ENCODE assay signal across 17 cellular contexts in genomic region chr5:171409164-171410136, GRCh38. TPM values are rescaled to one million over a fixed set of nuclear protein-coding genes. Genes with fewer than 3 reads are reported as not detected.
DNase-seq lines count a peak whose midpoint lies in the region; ATAC-seq, FAIRE-seq and TF ChIP-seq lines count a peak whose summit lies in the region.
"Had no signal": no experiment of that assay in that cellular context is flagged by ENCODE, and none has a peak within 500 bp of the region (broad histone marks: within the 10 kb centered on the region; RNA-seq: fewer than 3 reads in every experiment).

No MANE protein-coding gene starts in this region.

- H3F3A ChIP-seq in smooth muscle cell (ENCODE audit: low read depth) = peaks cover 39% of the 10 kb centered on the region

- H3K4me3 Mint-ChIP-seq in type B pancreatic cell = no peak overlapping the region

- H3K36me3 ChIP-seq in left ventricle myocardium inferior (peaks cover 86% of the 10 kb centered on the region), RWPE2 (ENCODE audit: low read depth) (peaks cover 97% of the 10 kb centered on the region), K562 (ENCODE audit: control insufficient read depth, insufficient read depth, low read length) (peaks cover 89% of the 10 kb centered on the region), smooth muscle cell (ENCODE audit: low read depth) (peaks cover 14% of the 10 kb centered on the region)

- peak overlapping the region; percentile 55 for H3K27ac Mint-ChIP-seq in type B pancreatic cell

- H3K27me3 Mint-ChIP-seq in type B pancreatic cell = no peaks in the 10 kb centered on the region

- no peak overlapping the region for H3K4me3 ChIP-seq in left ventricle myocardium inferior
- H3K4me3 ChIP-seq in RWPE2 (ENCODE audit: severe bottlenecking) = no peak overlapping the region
- no peak overlapping the region for H3K4me3 ChIP-seq in K562
- no peak overlapping the region for H3K4me3 ChIP-seq in smooth muscle cell
- H3K4me3 ChIP-seq: heart right ventricle, mucosa of descending colon had no signal

- H3K9me3 Mint-ChIP-seq in type B pancreatic cell = no peaks in the 10 kb centered on the region

- H4K20me1 ChIP-seq in K562 (replicated peaks; ENCODE audit: control insufficient read depth, insufficient read depth, low read length) (peaks cover 31% of the 10 kb centered on the region), smooth muscle cell (ENCODE audit: low read depth) (peaks cover 99% of the 10 kb centered on the region)

- DNase-seq in left ventricle myocardium inferior = no peak
- no peak for DNase-seq in left ventricle myocardium superior
- peak; percentile 11 for DNase-seq in RWPE2 (ENCODE audit: low spot score)
- peak in 1 of 4 experiments; percentile 29 for DNase-seq in K562 (ENCODE audit: extremely low read depth in 1 of 4, low spot score in 3 of 4)
- no peak for DNase-seq in type B pancreatic cell (ENCODE audit: extremely low spot score, unreplicated experiment)
- no peak for DNase-seq in smooth muscle cell (lab: John Stamatoyannopoulos, UW; ENCODE audit: unreplicated experiment)
- DNase-seq: amygdala, BE2C, heart right ventricle, mucosa of descending colon, Right ventricle myocardium superior, substantia nigra had no signal

- H3K27me3 ChIP-seq in left ventricle myocardium inferior (ENCODE audit: low read depth) (no peaks in the 10 kb centered on the region), RWPE2 (ENCODE audit: insufficient read depth, poor library complexity, severe bottlenecking) (no peaks in the 10 kb centered on the region), K562 (ENCODE audit: control insufficient read depth in 2 of 2, insufficient read depth in 2 of 2, low read length in 2 of 2) (no peaks in the 10 kb centered on the region), smooth muscle cell (ENCODE audit: low read depth) (no peaks in the 10 kb centered on the region)
- H3K27me3 ChIP-seq: BE2C, heart right ventricle had no signal

- in situ Hi-C loops in K562 (cut with MboI) = loop anchor here (10.0 kb wide), 1 partner anchor 625 kb away; no protein-coding TSS in a partner anchor

- peak; percentile 64 for TF ChIP-seq POLR2A in K562 (conservative IDR thresholded peaks at IDR 0.05)

- H3K9me3 ChIP-seq in left ventricle myocardium inferior (replicated peaks) (no peaks in the 10 kb centered on the region), RWPE2 (ENCODE audit: severe bottlenecking) (no peaks in the 10 kb centered on the region), K562 (replicated peaks; ENCODE audit: control insufficient read depth, insufficient read depth, low read depth, low read length) (no peaks in the 10 kb centered on the region), smooth muscle cell (replicated peaks; ENCODE audit: low read depth) (no peaks in the 10 kb centered on the region)
- H3K9me3 ChIP-seq: BE2C, heart right ventricle, mucosa of descending colon had no signal

- no peak for FAIRE-seq in K562 (lab: Jason Lieb, UNC)
- FAIRE-seq: colon had no signal

- ATAC-seq in left ventricle myocardium superior (no peak), RWPE2 (ENCODE audit: low read depth) (peak; percentile 2; the same call in 1 of the 3 replicates), K562 (peak; percentile 29), GM18867 (IDR thresholded peaks at IDR 0.05; ENCODE audit: unreplicated experiment) (no peak), HG03025 (IDR thresholded peaks at IDR 0.05; ENCODE audit: low FRiP score, unreplicated experiment) (no peak)
- ATAC-seq: heart right ventricle, mucosa of descending colon had no signal

- no TSS peak for BruUV-seq in K562 (replicated peaks; lab: Mats Ljungman, UMichigan)

- H3K36me3 Mint-ChIP-seq in type B pancreatic cell = peaks cover 60% of the 10 kb centered on the region

- no peak overlapping the region for H3K9ac ChIP-seq in K562 (ENCODE audit: insufficient read depth in 1 of 2, low read depth in 2 of 2, low read length in 2 of 2)
- no peak overlapping the region for H3K9ac ChIP-seq in smooth muscle cell (ENCODE audit: low read depth)

- TF ChIP-seq EP300 in K562 (IDR thresholded peaks at IDR 0.05; ENCODE audit: low read length) = peak; percentile 74; the same call in 1 of the 2 replicates

- H3K27ac ChIP-seq in left ventricle myocardium inferior (replicated peaks) (peak overlapping the region; percentile 12), RWPE2 (ENCODE audit: poor library complexity, severe bottlenecking) (no peak overlapping the region), K562 (ENCODE audit: extremely low read depth, low read depth, low read length) (peak overlapping the region; percentile 54; the same call in 2 of the 3 replicates), smooth muscle cell (ENCODE audit: low read depth) (no peak overlapping the region)

- intact Hi-C loops in left ventricle myocardium inferior (cut with micrococcal nuclease) (loop anchor here (10.0 kb wide), 2 partner anchors 215 to 635 kb away; no protein-coding TSS in a partner anchor), left ventricle myocardium superior (cut with micrococcal nuclease) (no loop called here), K562 (cut with micrococcal nuclease) (loop anchor here (2.0 kb wide), 1 partner anchor 19 kb away; no protein-coding TSS in a partner anchor)

- H2AFZ ChIP-seq in K562 (ENCODE audit: low read depth, low read length) (no peak overlapping the region), smooth muscle cell (ENCODE audit: low read depth) (no peak overlapping the region)

- H3K4me2 ChIP-seq in K562 (ENCODE audit: insufficient read depth, low read length) (no peak overlapping the region), smooth muscle cell (no peak overlapping the region)

- WGBS in K562 (ENCODE audit: insufficient coverage, low coverage, missing lambda C conversion rate) = 74% methylated on average over 8 of the region's 8 CpGs
- 93% methylated on average over 8 of the region's 8 CpGs for WGBS in smooth muscle cell (ENCODE audit: low lambda C conversion rate)

- H3K4me1 ChIP-seq in left ventricle myocardium inferior (peaks cover 46% of the 10 kb centered on the region), RWPE2 (ENCODE audit: insufficient read depth, poor library complexity, severe bottlenecking) (no peaks in the 10 kb centered on the region), K562 (replicated peaks in 1 of 2; ENCODE audit: control insufficient read depth in 2 of 2, insufficient read depth in 2 of 2, low read length in 2 of 2) (peaks cover 0 to 13% of the 10 kb centered on the region in 2 experiments; a peak in 2 of 5 replicates), smooth muscle cell (ENCODE audit: low read depth) (no peaks in the 10 kb centered on the region)

- peaks cover 4% of the 10 kb centered on the region for H3K4me1 Mint-ChIP-seq in type B pancreatic cell (ENCODE audit: unreplicated experiment)

- H3K79me2 ChIP-seq in K562 (ENCODE audit: control insufficient read depth, insufficient read depth, low read length) = peaks cover 55% of the 10 kb centered on the region
- H3K79me2 ChIP-seq in smooth muscle cell (ENCODE audit: low read depth) = peaks cover 57% of the 10 kb centered on the region

- CTCF ChIA-PET in K562 (lab: Yijun Ruan, JAX; ENCODE audit: low intra/inter-chr PET ratio) = no interaction called here

- no peaks in the 10 kb centered on the region for H3K9me1 ChIP-seq in K562 (ENCODE audit: control insufficient read depth, insufficient read depth, low read length)

- POLR2A ChIA-PET in K562 (lab: Yijun Ruan, JAX) = interaction anchor here (0.6 to 1.1 kb wide), 4 partner anchors 10 to 629 kb away, joined by 3 read pairs; no protein-coding TSS in a partner anchor

- TF ChIP-seq RAD21 in K562 (CRISPR knock-in tag; conservative IDR thresholded peaks at IDR 0.05 in 1 of 2, IDR thresholded peaks at IDR 0.05 in 1 of 2) = no peak

- TF ChIP-seq CTCF in left ventricle myocardium inferior (IDR thresholded peaks at IDR 0.05; ENCODE audit: borderline replicate concordance) (no peak), RWPE2 (IDR thresholded peaks at IDR 0.05; ENCODE audit: poor library complexity, severe bottlenecking) (no peak), K562 (IDR thresholded peaks at IDR 0.05 in 2 of 3, conservative IDR thresholded peaks at IDR 0.05 in 1 of 3; ENCODE audit: insufficient read depth in 2 of 3, low read depth in 1 of 3, low read length in 3 of 3) (no peak), type B pancreatic cell (conservative IDR thresholded peaks at IDR 0.05) (no peak), smooth muscle cell (IDR thresholded peaks at IDR 0.05; ENCODE audit: borderline replicate concordance, insufficient read depth, poor library complexity, severe bottlenecking) (no peak)

RNA-seq across cellular contexts. Expression of gene FGF18, which starts 10.0 kb away (rescaled TPM):
- 30.4 TPM for total RNA-seq in left ventricle myocardium inferior
- total RNA-seq in left ventricle myocardium superior = 18.5 TPM
- total RNA-seq in K562 (2011; cell fraction: chromatin; rRNA removed; ENCODE audit: low replicate concordance) = 0.21 TPM in 1 of 2 replicates, not detected in the other
- 0.17 TPM in 1 of 2 replicates, not detected in the other for total RNA-seq in K562 (2011; cell fraction: nucleolus; rRNA removed)
- total RNA-seq in K562 (2011; cell fraction: nucleoplasm; rRNA removed) = not detected in 2 replicates
- 0.05 TPM in 1 of 2 replicates, not detected in the other for total RNA-seq in K562 (2014; rRNA removed)
- not detected in 2 replicates for total RNA-seq in K562 (2014; rRNA removed; fragmentation: Illumina TruSeq; extraction: Trizol)
- total RNA-seq in K562 (2015; rRNA removed; fragmentation: Illumina TruSeq; extraction: Trizol) = not detected in 2 replicates
- 0.18 TPM in 1 of 2 replicates, not detected in the other for total RNA-seq in K562 (2021)
- not detected in 2 replicates for polyA plus RNA-seq in K562 (2011; rRNA removed)
- 0.06 TPM in 1 of 2 replicates, not detected in the other for polyA plus RNA-seq in K562 (2011; cell fraction: cytosol; rRNA removed)
- polyA plus RNA-seq in K562 (2011; cell fraction: nucleus; rRNA removed) = 0.11 and 0.22 TPM in 2 replicates
- polyA plus RNA-seq in K562 (2012) = 0.04 and 0.05 TPM in 2 replicates
- polyA plus RNA-seq in K562 (2014; fragmentation: Illumina TruSeq; extraction: Trizol) = not detected in 2 replicates
- polyA plus RNA-seq in K562 (2014; fragmentation: Nextera tagmentation; extraction: Ambion mirVana) = not detected
- polyA plus RNA-seq in K562 (2014; rRNA removed) = 0.11 TPM in 1 of 2 replicates, not detected in the other
- not detected in 2 replicates for polyA minus RNA-seq in K562 (2011; rRNA and poly(A)+ RNA removed)
- not detected in 2 replicates for polyA minus RNA-seq in K562 (2011; cell fraction: cytosol; rRNA and poly(A)+ RNA removed)
- polyA minus RNA-seq in K562 (2011; cell fraction: nucleus; rRNA and poly(A)+ RNA removed) = 0.13 and 0.22 TPM in 2 replicates
- 1.7 and 3.2 TPM in 2 replicates for total RNA-seq in type B pancreatic cell (ENCODE audit: low replicate concordance)
- not detected in 2 replicates for total RNA-seq in smooth muscle cell
- polyA plus RNA-seq in smooth muscle cell = 0.21 TPM in 1 of 2 replicates, not detected in the other
- total RNA-seq: kidney epithelial cell, M059J had no signal

RNA-seq across cellular contexts. Expression of gene NPM1, which starts 21.8 kb away (rescaled TPM):
- total RNA-seq in left ventricle myocardium inferior = 389 TPM
- 420 TPM for total RNA-seq in left ventricle myocardium superior
- total RNA-seq in K562 (2011; cell fraction: chromatin; rRNA removed; ENCODE audit: low replicate concordance) = 380 and 708 TPM in 2 replicates
- 320 and 388 TPM in 2 replicates for total RNA-seq in K562 (2011; cell fraction: nucleolus; rRNA removed)
- total RNA-seq in K562 (2011; cell fraction: nucleoplasm; rRNA removed) = 349 and 479 TPM in 2 replicates
- total RNA-seq in K562 (2014; rRNA removed) = 2,275 and 2,438 TPM in 2 replicates
- 6,105 and 6,135 TPM in 2 replicates for total RNA-seq in K562 (2014; rRNA removed; fragmentation: Illumina TruSeq; extraction: Trizol)
- total RNA-seq in K562 (2015; rRNA removed; fragmentation: Illumina TruSeq; extraction: Trizol) = 5,186 and 5,639 TPM in 2 replicates
- total RNA-seq in K562 (2021) = 2,894 and 2,951 TPM in 2 replicates
- 2,553 and 3,164 TPM in 2 replicates for polyA plus RNA-seq in K562 (2011; rRNA removed)
- polyA plus RNA-seq in K562 (2011; cell fraction: cytosol; rRNA removed) = 324 and 4,326 TPM in 2 replicates
- polyA plus RNA-seq in K562 (2011; cell fraction: nucleus; rRNA removed) = 680 and 968 TPM in 2 replicates
- 3,341 and 5,906 TPM in 2 replicates for polyA plus RNA-seq in K562 (2012)
- 4,182 and 5,696 TPM in 2 replicates for polyA plus RNA-seq in K562 (2014; fragmentation: Illumina TruSeq; extraction: Trizol)
- polyA plus RNA-seq in K562 (2014; fragmentation: Nextera tagmentation; extraction: Ambion mirVana) = 1,000 to 10,000 TPM; 4,099 to 6,909 TPM
- 2,789 and 6,654 TPM in 2 replicates for polyA plus RNA-seq in K562 (2014; rRNA removed)
- 1,992 and 2,499 TPM in 2 replicates for polyA minus RNA-seq in K562 (2011; rRNA and poly(A)+ RNA removed)
- polyA minus RNA-seq in K562 (2011; cell fraction: cytosol; rRNA and poly(A)+ RNA removed) = 3,102 and 3,979 TPM in 2 replicates
- 305 and 418 TPM in 2 replicates for polyA minus RNA-seq in K562 (2011; cell fraction: nucleus; rRNA and poly(A)+ RNA removed)
- total RNA-seq in type B pancreatic cell (ENCODE audit: low replicate concordance) = 1,253 and 1,650 TPM in 2 replicates
- 856 and 2,459 TPM in 2 replicates for total RNA-seq in smooth muscle cell
- 330 and 360 TPM in 2 replicates for polyA plus RNA-seq in smooth muscle cell

Comparison
In these comparisons a context has a peak if more than half of its experiments do, and no peak if none do; other contexts are left out.
1. H3K27ac ChIP-seq: peak in left ventricle myocardium inferior (single experiment) and K562 (single experiment); none in RWPE2 (single experiment) and smooth muscle cell (single experiment).
2. ATAC-seq: peak in RWPE2 (single experiment) and K562 (single experiment); none in left ventricle myocardium superior (single experiment), GM18867 (single experiment) and HG03025 (single experiment).